11 cellular contexts compared by ENCODE assay signal in genomic region chr9:71680189-71680983, GRCh38.
DNase-seq lines count a peak whose midpoint lies in the region; ATAC-seq and TF ChIP-seq lines count a peak whose summit lies in the region.
"Had no signal": no experiment of that assay in that cellular context is flagged by ENCODE, and none has a peak within 500 bp of the region (broad histone marks: within the 10 kb centered on the region; RNA-seq: fewer than 3 reads in every experiment).

No MANE protein-coding gene starts in this region.

- TF ChIP-seq CTCF in foreskin fibroblast (IDR thresholded peaks at IDR 0.05; ENCODE audit: low read depth, low read length) (no peak), smooth muscle cell (IDR thresholded peaks at IDR 0.05; ENCODE audit: borderline replicate concordance, insufficient read depth, poor library complexity, severe bottlenecking) (no peak)

- H3K4me1 ChIP-seq in smooth muscle cell (ENCODE audit: low read depth) = peaks cover 41% of the 10 kb centered on the region

- no peaks in the 10 kb centered on the region for H3K36me3 ChIP-seq in smooth muscle cell (ENCODE audit: low read depth)

- H3K27ac ChIP-seq in smooth muscle cell (ENCODE audit: low read depth) = peak overlapping the region; percentile 97

- DNase-seq in RPMI7951 (ENCODE audit: low read depth) (peak; percentile 69), foreskin fibroblast (peak; percentile 35 to 64), smooth muscle cell (lab: John Stamatoyannopoulos, UW; ENCODE audit: unreplicated experiment) (no peak), epidermal melanocyte (ENCODE audit: insufficient read length, low spot score) (no peak), AG08396 (ENCODE audit: low spot score) (no peak), NCI-H2171 (lab: John Stamatoyannopoulos, UW) (no peak)
- DNase-seq: activated CD4-positive, alpha-beta T cell treated with anti-CD3 and anti-CD28 coated beads, Interleukin-2, amount 50 U/mL, for 48 hours; naive thymus-derived CD8-positive, alpha-beta T cell; NCI-H446 treated with DMSO at 0.1 percent for 48 hours had no signal

- WGBS in smooth muscle cell (ENCODE audit: low lambda C conversion rate) = 28% methylated on average over 5 of the region's 5 CpGs

- H3K9ac ChIP-seq in smooth muscle cell (ENCODE audit: low read depth) = peak overlapping the region; percentile 80

- peaks cover 41% of the 10 kb centered on the region for H3F3A ChIP-seq in smooth muscle cell (ENCODE audit: low read depth)

- ATAC-seq in GM21619 (IDR thresholded peaks at IDR 0.05; ENCODE audit: unreplicated experiment) (peak; percentile 45), GM18519 (IDR thresholded peaks at IDR 0.05; ENCODE audit: low FRiP score, unreplicated experiment) (no peak)
- ATAC-seq: naive thymus-derived CD8-positive, alpha-beta T cell had no signal

- H3K4me3 ChIP-seq in foreskin fibroblast (ENCODE audit: low read depth in 1 of 2, low read length in 2 of 2) (no peak overlapping the region), smooth muscle cell (no peak overlapping the region)

- no peak overlapping the region for H2AFZ ChIP-seq in smooth muscle cell (ENCODE audit: low read depth)

- H3K79me2 ChIP-seq in smooth muscle cell (ENCODE audit: low read depth) = no peaks in the 10 kb centered on the region

- H3K9me3 ChIP-seq in smooth muscle cell (replicated peaks; ENCODE audit: low read depth) = no peaks in the 10 kb centered on the region

- H3K4me2 ChIP-seq in smooth muscle cell = peak overlapping the region; percentile 30

- H4K20me1 ChIP-seq in smooth muscle cell (ENCODE audit: low read depth) = no peaks in the 10 kb centered on the region

- H3K27me3 ChIP-seq in smooth muscle cell (ENCODE audit: low read depth) = no peaks in the 10 kb centered on the region

Comparison
In these comparisons a context has a peak if more than half of its experiments do, and no peak if none do; other contexts are left out.
1. DNase-seq: peak in RPMI7951 (single experiment) and foreskin fibroblast (2 of 2); none in smooth muscle cell (single experiment), epidermal melanocyte (single experiment), AG08396 (single experiment) and NCI-H2171 (single experiment).